8 cellular contexts compared by ENCODE assay signal in genomic region chr6:32187009-32187709, GRCh38. TPM values are rescaled to one million over a fixed set of nuclear protein-coding genes. Genes with fewer than 3 reads are reported as not detected.
DNase-seq lines count a peak whose midpoint lies in the region; ATAC-seq and TF ChIP-seq lines count a peak whose summit lies in the region.
"Had no signal": no experiment of that assay in that cellular context is flagged by ENCODE, and none has a peak within 500 bp of the region (broad histone marks: within the 10 kb centered on the region; RNA-seq: fewer than 3 reads in every experiment).

No MANE protein-coding gene starts in this region.

- peak overlapping the region; percentile 82 for H3K4me3 Mint-ChIP-seq in CD4-positive, alpha-beta T cell
- H3K4me3 Mint-ChIP-seq in activated B cell treated with CpG ODN at 0.5 μM for 24 hours, result peak overlapping the region; percentile 8
- H3K4me3 Mint-ChIP-seq in naive thymus-derived CD4-positive, alpha-beta T cell, result peak overlapping the region; percentile 36 to 99 (median 96)

- H3K27me3 ChIP-seq in CD4-positive, alpha-beta T cell (ENCODE audit: control insufficient read depth, insufficient read depth, low read length), result no peaks in the 10 kb centered on the region
- H3K27me3 ChIP-seq in naive thymus-derived CD4-positive, alpha-beta T cell (ENCODE audit: control insufficient read depth in 2 of 2, insufficient read depth in 2 of 2, low read length in 2 of 2), result no peaks in the 10 kb centered on the region
- H3K27me3 ChIP-seq: MG63 had no signal

- peaks cover 10 to 37% of the 10 kb centered on the region in 2 donors for H3K4me1 ChIP-seq in naive thymus-derived CD4-positive, alpha-beta T cell (ENCODE audit: control insufficient read depth in 2 of 2, insufficient read depth in 2 of 2, low read length in 2 of 2)

- H3K27me3 Mint-ChIP-seq in CD4-positive, alpha-beta T cell, result no peaks in the 10 kb centered on the region
- H3K27me3 Mint-ChIP-seq in activated B cell treated with CpG ODN at 0.5 μM for 24 hours, result no peaks in the 10 kb centered on the region
- H3K27me3 Mint-ChIP-seq in naive thymus-derived CD4-positive, alpha-beta T cell, result no peaks in the 10 kb centered on the region

- intact Hi-C loops in CD4-positive, alpha-beta T cell (cut with DNase I, micrococcal nuclease), result no loop called here
- intact Hi-C loops in activated B cell treated with CpG ODN at 0.5 μM for 24 hours (cut with micrococcal nuclease), result no loop called here
- intact Hi-C loops in naive thymus-derived CD4-positive, alpha-beta T cell (cut with micrococcal nuclease), result no loop called here

- DNase-seq in CD4-positive, alpha-beta T cell, result no peak
- no peak for DNase-seq in activated B cell treated with CpG ODN at 0.5 μM for 24 hours
- DNase-seq in naive thymus-derived CD4-positive, alpha-beta T cell, result no peak
- no peak for DNase-seq in SHP77 (lab: John Stamatoyannopoulos, UW)
- DNase-seq in activated effector memory CD4-positive, alpha-beta T cell treated with anti-CD3 and anti-CD28 coated beads, Interleukin-2, amount 50 U/mL, for 16 hours, result no peak
- DNase-seq: MG63, T-helper 9 cell had no signal

- CTCF ChIA-PET in CD4-positive, alpha-beta T cell (lab: Charles Lee), result no interaction called here
- CTCF ChIA-PET in activated B cell treated with CpG ODN at 0.5 μM for 24 hours (lab: Charles Lee), result interaction anchor here (0.7 to 1.3 kb wide), 2 partner anchors 68 to 520 kb away, joined by 3 read pairs; no protein-coding TSS in a partner anchor
- CTCF ChIA-PET in naive thymus-derived CD4-positive, alpha-beta T cell (lab: Charles Lee), result interaction anchor here (1.8 kb wide), 1 partner anchor 8 kb away, joined by 5 read pairs; no protein-coding TSS in a partner anchor

- H3K9me3 ChIP-seq in CD4-positive, alpha-beta T cell (ENCODE audit: control insufficient read depth, low read length), result no peaks in the 10 kb centered on the region
- no peaks in the 10 kb centered on the region for H3K9me3 ChIP-seq in naive thymus-derived CD4-positive, alpha-beta T cell (ENCODE audit: control insufficient read depth in 2 of 3, low read length in 3 of 3)
- H3K9me3 ChIP-seq: MG63 had no signal

- H3K4me3 ChIP-seq in naive thymus-derived CD4-positive, alpha-beta T cell (ENCODE audit: low read length), result peak overlapping the region; percentile 17
- H3K4me3 ChIP-seq: MG63 had no signal

- peak overlapping the region; percentile 54 for H3K27ac ChIP-seq in CD4-positive, alpha-beta T cell (ENCODE audit: low read depth, low read length)
- peak overlapping the region; percentile 97 for H3K27ac ChIP-seq in naive thymus-derived CD4-positive, alpha-beta T cell (ENCODE audit: low read depth, low read length)

- H3K4me1 Mint-ChIP-seq in CD4-positive, alpha-beta T cell (ENCODE audit: low read depth), result peaks cover 45% of the 10 kb centered on the region
- H3K4me1 Mint-ChIP-seq in activated B cell treated with CpG ODN at 0.5 μM for 24 hours, result peaks cover 56% of the 10 kb centered on the region
- peaks cover 36 to 52% (median 44%) of the 10 kb centered on the region in 7 donors for H3K4me1 Mint-ChIP-seq in naive thymus-derived CD4-positive, alpha-beta T cell

- peak overlapping the region; percentile 91 for H3K27ac Mint-ChIP-seq in CD4-positive, alpha-beta T cell
- H3K27ac Mint-ChIP-seq in activated B cell treated with CpG ODN at 0.5 μM for 24 hours, result peak overlapping the region; percentile 77
- H3K27ac Mint-ChIP-seq in naive thymus-derived CD4-positive, alpha-beta T cell, result peak overlapping the region; percentile 73 to 98 (median 91)

- TF ChIP-seq CTCF in CD4-positive, alpha-beta T cell (IDR thresholded peaks at IDR 0.05), result no peak
- no peak for TF ChIP-seq CTCF in activated B cell treated with CpG ODN at 0.5 μM for 24 hours (IDR thresholded peaks at IDR 0.05)

- H3K36me3 Mint-ChIP-seq in CD4-positive, alpha-beta T cell (ENCODE audit: low read depth), result peaks cover 80% of the 10 kb centered on the region
- peaks cover 70% of the 10 kb centered on the region for H3K36me3 Mint-ChIP-seq in activated B cell treated with CpG ODN at 0.5 μM for 24 hours (ENCODE audit: low read depth)
- peaks cover 17 to 43% (median 35%) of the 10 kb centered on the region in 5 donors for H3K36me3 Mint-ChIP-seq in naive thymus-derived CD4-positive, alpha-beta T cell

- ATAC-seq in CD4-positive, alpha-beta T cell (ENCODE audit: poor library complexity), result no peak
- ATAC-seq in activated B cell treated with CpG ODN at 0.5 μM for 24 hours (ENCODE audit: low read depth) (no peak), GM21737 (IDR thresholded peaks at IDR 0.05; ENCODE audit: unreplicated experiment) (no peak)
- ATAC-seq in naive thymus-derived CD4-positive, alpha-beta T cell, result no peak

- POLR2A ChIA-PET in CD4-positive, alpha-beta T cell (lab: Charles Lee), result interaction anchor here (0.9 to 12.1 kb wide), 3 partner anchors 8 to 785 kb away, joined by 3 to 242 read pairs (median 11); partner anchors contain the start of genes AGPAT1 and RNF5
- POLR2A ChIA-PET in activated B cell treated with CpG ODN at 0.5 μM for 24 hours (lab: Charles Lee), result interaction anchor here (0.7 to 1.4 kb wide), 4 partner anchors 8 to 889 kb away, joined by 3 to 8 read pairs (median 4); partner anchors contain the start of genes FKBPL and HLA-DPB1
- POLR2A ChIA-PET in naive thymus-derived CD4-positive, alpha-beta T cell (lab: Charles Lee), result interaction anchor here (1.7 to 10.6 kb wide), 3 partner anchors 8 to 59 kb away, joined by 9 to 259 read pairs (median 14); partner anchors contain the start of genes AGPAT1, ATF6B and RNF5

- H3K36me3 ChIP-seq in naive thymus-derived CD4-positive, alpha-beta T cell (ENCODE audit: control insufficient read depth in 2 of 3, insufficient read depth in 3 of 3, low read length in 3 of 3), result peaks cover 15 to 66% (median 24%) of the 10 kb centered on the region in 3 experiments

- H3K9me3 Mint-ChIP-seq in CD4-positive, alpha-beta T cell, result no peaks in the 10 kb centered on the region
- H3K9me3 Mint-ChIP-seq in activated B cell treated with CpG ODN at 0.5 μM for 24 hours, result no peaks in the 10 kb centered on the region
- H3K9me3 Mint-ChIP-seq in naive thymus-derived CD4-positive, alpha-beta T cell, result no peaks in the 10 kb centered on the region

RNA-seq across cellular contexts. Expression of gene PBX2, which starts 2.8 kb away (rescaled TPM):
- total RNA-seq in CD4-positive, alpha-beta T cell, result 10 to 100 TPM; 62.0 to 65.6 TPM
- total RNA-seq in activated B cell treated with CpG ODN at 0.5 μM for 24 hours, result 134 and 153 TPM in 2 replicates
- 100 to 1,000 TPM; 105 to 221 (median 144) TPM for total RNA-seq in naive thymus-derived CD4-positive, alpha-beta T cell
- 1 to 10 TPM; 2.5 to 3.0 TPM for polyA plus RNA-seq in naive thymus-derived CD4-positive, alpha-beta T cell

RNA-seq across cellular contexts. Expression of gene AGER, which starts 3.1 kb away (rescaled TPM):
- total RNA-seq in CD4-positive, alpha-beta T cell, result 10 to 100 TPM; 23.5 to 27.0 TPM
- total RNA-seq in activated B cell treated with CpG ODN at 0.5 μM for 24 hours, result 23.5 and 30.8 TPM in 2 replicates
- total RNA-seq in naive thymus-derived CD4-positive, alpha-beta T cell, result 10 to 100 TPM; 32.6 to 92.2 (median 38.0) TPM
- polyA plus RNA-seq in naive thymus-derived CD4-positive, alpha-beta T cell, result under 1 TPM in 1 of 2 donors, not detected in 1; 0.47 TPM

RNA-seq across cellular contexts. Expression of gene GPSM3, which starts 5.3 kb away (rescaled TPM):
- 100 to 1,000 TPM; 190 to 202 TPM for total RNA-seq in CD4-positive, alpha-beta T cell
- total RNA-seq in activated B cell treated with CpG ODN at 0.5 μM for 24 hours, result 185 and 199 TPM in 2 replicates
- 100 to 1,000 TPM; 268 to 325 (median 277) TPM for total RNA-seq in naive thymus-derived CD4-positive, alpha-beta T cell
- 100 to 1,000 TPM; 148 to 178 TPM for polyA plus RNA-seq in naive thymus-derived CD4-positive, alpha-beta T cell

RNA-seq across cellular contexts. Expression of gene RNF5, which starts 9.0 kb away (rescaled TPM):
- total RNA-seq in CD4-positive, alpha-beta T cell, result 1 to 10 TPM; 9.6 to 9.9 TPM
- total RNA-seq in activated B cell treated with CpG ODN at 0.5 μM for 24 hours, result 39.7 and 41.8 TPM in 2 replicates
- total RNA-seq in naive thymus-derived CD4-positive, alpha-beta T cell, result 10 to 100 TPM; 17.0 to 50.6 (median 40.9) TPM
- polyA plus RNA-seq in naive thymus-derived CD4-positive, alpha-beta T cell, result 100 to 1,000 TPM; 107 to 111 TPM

RNA-seq across cellular contexts. Expression of gene AGPAT1, which starts 11.3 kb away (rescaled TPM):
- 10 to 100 TPM; 13.2 to 13.3 TPM for total RNA-seq in CD4-positive, alpha-beta T cell
- total RNA-seq in activated B cell treated with CpG ODN at 0.5 μM for 24 hours, result 26.4 and 27.0 TPM in 2 replicates
- total RNA-seq in naive thymus-derived CD4-positive, alpha-beta T cell, result 10 to 100 TPM; 25.0 to 46.1 (median 31.6) TPM
- polyA plus RNA-seq in naive thymus-derived CD4-positive, alpha-beta T cell, result 10 to 100 TPM; 19.3 to 19.5 TPM

Comparison
In these comparisons a context has a peak if more than half of its experiments do, and no peak if none do; other contexts are left out.
1. H3K4me3 Mint-ChIP-seq: peak in every context shown above with its lines; median percentile 96 in naive thymus-derived CD4-positive, alpha-beta T cell; 82 in CD4-positive, alpha-beta T cell; 8 in activated B cell treated with CpG ODN at 0.5 μM for 24 hours.